In the genomic region with DNA sequence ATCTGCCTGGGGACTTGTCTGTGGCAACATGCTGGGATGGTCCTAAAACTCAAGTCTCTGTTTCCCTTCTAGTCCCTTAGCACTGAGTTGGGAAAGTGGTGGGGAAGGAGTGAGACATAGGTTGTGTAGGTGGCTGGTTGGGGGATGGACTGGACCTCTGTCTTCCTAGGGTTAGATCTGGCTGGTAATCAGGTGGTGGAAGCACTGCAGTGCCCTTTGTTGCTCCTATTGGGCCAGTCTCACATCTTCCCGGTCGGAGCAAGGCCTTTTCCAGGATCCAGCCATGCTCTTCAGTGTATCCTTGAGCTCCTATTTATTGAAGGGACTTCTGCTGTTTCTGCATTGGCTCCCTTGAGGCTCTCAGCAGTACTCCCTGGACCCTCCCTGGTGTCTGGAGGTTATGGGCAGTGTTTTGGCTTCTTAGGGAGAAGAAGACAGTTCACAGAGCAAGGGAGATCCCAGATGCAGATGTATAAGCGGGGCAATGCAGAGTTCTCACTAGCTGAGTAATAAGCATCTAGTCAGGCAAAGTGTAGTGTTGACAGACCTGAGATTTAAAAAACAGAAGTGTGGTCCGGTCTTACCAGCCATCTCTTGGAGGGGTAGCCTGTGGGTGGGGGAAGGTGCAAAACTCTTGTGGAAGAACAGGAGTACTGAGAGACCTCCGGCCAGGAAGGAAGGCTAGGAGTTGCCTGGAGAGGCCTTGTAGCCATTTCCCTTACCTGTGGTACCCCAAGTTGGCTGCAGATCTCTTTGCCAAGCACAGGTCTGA, we compare ENCODE assay signal across 8 cellular contexts. TPM values are rescaled to one million over a fixed set of nuclear protein-coding genes. Genes with fewer than 3 reads are reported as not detected.
DNase-seq lines count a peak whose midpoint lies in the region; ATAC-seq and TF ChIP-seq lines count a peak whose summit lies in the region.

No MANE protein-coding gene starts in this region.

- peak overlapping the region; percentile 94 for H3K4me3 Mint-ChIP-seq in T-helper 1 cell treated with Interleukin-12 subunit alpha and Interleukin-12 subunit beta and Interleukin-4 antibody, amounts not matched to agents 30 μg/mL and 1 μg/mL, for 36 hours
- peak overlapping the region; percentile 76 for H3K4me3 Mint-ChIP-seq in activated CD4-positive, alpha-beta memory T cell treated with anti-CD3 and anti-CD28 coated beads for 36 hours

- no peak for TF ChIP-seq CTCF in suprapubic skin (IDR thresholded peaks at IDR 0.05)

- no peak for DNase-seq in T-helper 1 cell
- DNase-seq in activated CD4-positive, alpha-beta memory T cell treated with anti-CD3 and anti-CD28 coated beads for 36 hours: peak; percentile 21
- DNase-seq in suprapubic skin (ENCODE audit: low spot score in 2 of 2): no peak
- DNase-seq in NCI-H2107 treated with DMSO at 0.1 percent for 48 hours (lab: John Stamatoyannopoulos, UW; ENCODE audit: unreplicated experiment): no peak
- DNase-seq in SKM-1 treated with dmso at 0.1 percent for 144 hours (lab: John Stamatoyannopoulos, UW; ENCODE audit: unreplicated experiment): no peak

- CTCF ChIA-PET in activated CD4-positive, alpha-beta memory T cell treated with anti-CD3 and anti-CD28 coated beads for 36 hours (lab: Charles Lee): interaction anchor here (0.7 to 4.4 kb wide), 9 partner anchors 12 to 195 kb away, joined by 3 to 33 read pairs (median 4); partner anchors contain the start of genes RANBP10 and TSNAXIP1

- peaks cover 41% of the 10 kb centered on the region for H3K4me1 Mint-ChIP-seq in T-helper 1 cell treated with Interleukin-12 subunit alpha and Interleukin-12 subunit beta and Interleukin-4 antibody, amounts not matched to agents 30 μg/mL and 1 μg/mL, for 36 hours (ENCODE audit: low read depth)
- peaks cover 44% of the 10 kb centered on the region for H3K4me1 Mint-ChIP-seq in activated CD4-positive, alpha-beta memory T cell treated with anti-CD3 and anti-CD28 coated beads for 36 hours (ENCODE audit: low read depth)

- TF ChIP-seq POLR2A in suprapubic skin (IDR thresholded peaks at IDR 0.05): no peak

- ATAC-seq in GM21381 (IDR thresholded peaks at IDR 0.05; ENCODE audit: unreplicated experiment): no peak

- peak overlapping the region; percentile 95 for H3K27ac ChIP-seq in suprapubic skin

- no peaks in the 10 kb centered on the region for H3K9me3 ChIP-seq in suprapubic skin

- intact Hi-C loops in activated CD4-positive, alpha-beta memory T cell treated with anti-CD3 and anti-CD28 coated beads for 36 hours (cut with micrococcal nuclease): loop anchor here (1.0 to 10.0 kb wide), 5 partner anchors 27 to 283 kb away; partner anchors contain the start of genes ACD, C16orf86, CTCF and EDC4

- WGBS in suprapubic skin: 76% methylated on average over 5 of the region's 5 CpGs

- no peaks in the 10 kb centered on the region for H3K36me3 ChIP-seq in suprapubic skin

- no peak for TF ChIP-seq EP300 in suprapubic skin (IDR thresholded peaks at IDR 0.05)

- H3K27me3 ChIP-seq in suprapubic skin: no peaks in the 10 kb centered on the region

- peaks cover 6% of the 10 kb centered on the region for H3K36me3 Mint-ChIP-seq in T-helper 1 cell treated with Interleukin-12 subunit alpha and Interleukin-12 subunit beta and Interleukin-4 antibody, amounts not matched to agents 30 μg/mL and 1 μg/mL, for 36 hours (ENCODE audit: low read depth)
- peaks cover 2% of the 10 kb centered on the region for H3K36me3 Mint-ChIP-seq in activated CD4-positive, alpha-beta memory T cell treated with anti-CD3 and anti-CD28 coated beads for 36 hours

- H3K4me3 ChIP-seq in iPS-11a (ENCODE audit: low read depth, low read length) (peak overlapping the region; percentile 50), suprapubic skin (peak overlapping the region; percentile 83)

- peak overlapping the region; percentile 95 for H3K27ac Mint-ChIP-seq in T-helper 1 cell treated with Interleukin-12 subunit alpha and Interleukin-12 subunit beta and Interleukin-4 antibody, amounts not matched to agents 30 μg/mL and 1 μg/mL, for 36 hours
- H3K27ac Mint-ChIP-seq in activated CD4-positive, alpha-beta memory T cell treated with anti-CD3 and anti-CD28 coated beads for 36 hours: peak overlapping the region; percentile 87

- POLR2A ChIA-PET in activated CD4-positive, alpha-beta memory T cell treated with anti-CD3 and anti-CD28 coated beads for 36 hours (lab: Charles Lee): interaction anchor here (0.6 to 4.4 kb wide), 6 partner anchors 9 to 1296 kb away, joined by 3 to 25 read pairs (median 6); partner anchors contain the start of gene PSMB10

- H3K27me3 Mint-ChIP-seq in T-helper 1 cell treated with Interleukin-12 subunit alpha and Interleukin-12 subunit beta and Interleukin-4 antibody, amounts not matched to agents 30 μg/mL and 1 μg/mL, for 36 hours (ENCODE audit: low read depth): no peaks in the 10 kb centered on the region
- no peaks in the 10 kb centered on the region for H3K27me3 Mint-ChIP-seq in activated CD4-positive, alpha-beta memory T cell treated with anti-CD3 and anti-CD28 coated beads for 36 hours

- peaks cover 62% of the 10 kb centered on the region for H3K4me1 ChIP-seq in suprapubic skin

- H3K9me3 Mint-ChIP-seq in T-helper 1 cell treated with Interleukin-12 subunit alpha and Interleukin-12 subunit beta and Interleukin-4 antibody, amounts not matched to agents 30 μg/mL and 1 μg/mL, for 36 hours: no peaks in the 10 kb centered on the region
- no peaks in the 10 kb centered on the region for H3K9me3 Mint-ChIP-seq in activated CD4-positive, alpha-beta memory T cell treated with anti-CD3 and anti-CD28 coated beads for 36 hours

RNA-seq across cellular contexts. Expression of gene NUTF2, which starts 1.3 kb away (rescaled TPM):
- total RNA-seq in activated CD4-positive, alpha-beta memory T cell treated with anti-CD3 and anti-CD28 coated beads for 36 hours: 100 to 1,000 TPM; 141 to 148 TPM
- total RNA-seq in suprapubic skin: 100 to 1,000 TPM; 101 to 161 (median 113) TPM

RNA-seq across cellular contexts. Expression of gene CENPT, which starts 2.0 kb away (rescaled TPM):
- 10 to 100 TPM; 39.2 to 40.2 TPM for total RNA-seq in activated CD4-positive, alpha-beta memory T cell treated with anti-CD3 and anti-CD28 coated beads for 36 hours
- 100 to 1,000 TPM; 140 to 311 (median 201) TPM for total RNA-seq in suprapubic skin

RNA-seq across cellular contexts. Expression of gene THAP11, which starts 3.4 kb away (rescaled TPM):
- total RNA-seq in activated CD4-positive, alpha-beta memory T cell treated with anti-CD3 and anti-CD28 coated beads for 36 hours: 10 to 100 TPM; 31.8 to 32.1 TPM
- 10 to 100 TPM; 45.7 to 92.0 (median 76.4) TPM for total RNA-seq in suprapubic skin

RNA-seq across cellular contexts. Expression of gene EDC4, which starts 27.4 kb away (rescaled TPM):
- total RNA-seq in activated CD4-positive, alpha-beta memory T cell treated with anti-CD3 and anti-CD28 coated beads for 36 hours: 10 to 100 TPM; 88.6 to 94.2 TPM
- total RNA-seq in suprapubic skin: 100 to 1,000 TPM in 1 of 4 donors, 10 to 100 TPM in 3; 59.5 to 110 (median 68.0) TPM

RNA-seq across cellular contexts. Expression of gene TSNAXIP1, which starts 38.8 kb away (rescaled TPM):
- under 1 TPM; 0.77 to 0.81 TPM for total RNA-seq in activated CD4-positive, alpha-beta memory T cell treated with anti-CD3 and anti-CD28 coated beads for 36 hours
- total RNA-seq in suprapubic skin: 1 to 10 TPM in 2 of 4 donors, under 1 TPM in 2; 0.34 to 1.4 (median 0.87) TPM
